8 cellular contexts compared by ENCODE assay signal in the genomic region with DNA sequence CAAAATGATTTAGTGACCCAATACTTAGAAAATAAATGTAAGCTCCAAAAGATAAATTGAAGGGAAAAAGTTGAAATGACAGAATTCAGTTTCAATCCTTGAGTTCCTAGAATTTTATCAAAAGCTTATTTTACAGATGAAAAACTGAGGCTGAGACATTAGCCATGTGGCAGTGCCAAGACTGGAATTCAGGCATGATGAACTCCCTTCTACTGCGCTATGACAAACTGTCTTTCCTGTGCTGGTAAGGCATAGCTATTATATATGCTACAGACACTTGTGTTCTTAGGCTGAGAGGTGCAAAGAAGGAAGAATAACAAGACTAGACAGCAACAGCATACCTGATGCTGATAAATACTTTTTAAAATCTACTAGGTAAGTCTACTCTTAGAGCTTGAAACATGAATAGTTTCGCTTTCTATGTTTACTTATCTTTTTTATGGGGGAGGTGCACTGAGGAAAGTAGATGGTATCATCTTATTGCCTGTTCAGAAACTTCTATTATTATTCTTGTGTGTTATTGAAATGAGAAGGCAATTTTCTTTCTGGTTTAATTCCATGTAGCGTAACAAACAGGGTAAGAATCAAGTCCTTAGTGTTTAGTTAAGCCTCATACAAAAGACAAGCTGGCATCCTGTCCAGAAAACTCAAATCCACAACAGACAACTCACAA. TPM values are rescaled to one million over a fixed set of nuclear protein-coding genes. Genes with fewer than 3 reads are reported as not detected.
A peak's percentile ranks its signal among the peaks of the same experiment; 100 is the strongest.
DNase-seq lines count a peak whose midpoint lies in the region; ATAC-seq, FAIRE-seq and TF ChIP-seq lines count a peak whose summit lies in the region.

No MANE protein-coding gene starts in this region.

- DNase-seq in cardiac muscle cell (ENCODE audit: low read depth in 1 of 2, low spot score in 1 of 2) (no peak), Right ventricle myocardium superior (no peak), K562 (ENCODE audit: extremely low read depth in 1 of 4, low spot score in 3 of 4) (peak in 1 of 4 experiments; percentile 58), KG1 (lab: John Stamatoyannopoulos, UW) (no peak), NOMO-1 treated with DMSO at 0.1 percent for 48 hours (lab: John Stamatoyannopoulos, UW; ENCODE audit: unreplicated experiment) (no peak)

- H3K9ac ChIP-seq in K562 (ENCODE audit: insufficient read depth in 1 of 2, low read depth in 2 of 2, low read length in 2 of 2) (peak overlapping the region; percentile 88 to 98; a peak in 3 of 4 replicates), mucosa of stomach (ENCODE audit: low read length) (peak overlapping the region; percentile 95)

- WGBS in K562 (ENCODE audit: insufficient coverage, low coverage, missing lambda C conversion rate), result 0% methylated on average over 3 of the region's 3 CpGs

- H3K79me2 ChIP-seq in K562 (ENCODE audit: control insufficient read depth, insufficient read depth, low read length), result peaks cover 71% of the 10 kb centered on the region

- no peak for FAIRE-seq in K562 (lab: Jason Lieb, UNC)

- TF ChIP-seq RAD21 in K562 (CRISPR knock-in tag; conservative IDR thresholded peaks at IDR 0.05 in 1 of 2, IDR thresholded peaks at IDR 0.05 in 1 of 2), result no peak

- 0 out of 2 replicates have a peak, but pooled peaks have one; percentile 11 for TF ChIP-seq EP300 in K562 (IDR thresholded peaks at IDR 0.05; ENCODE audit: low read length)

- TF ChIP-seq POLR2A in K562 (conservative IDR thresholded peaks at IDR 0.05), result no peak

- H3K27me3 ChIP-seq in cardiac muscle cell (no peaks in the 10 kb centered on the region), K562 (ENCODE audit: control insufficient read depth in 2 of 2, insufficient read depth in 2 of 2, low read length in 2 of 2) (no peaks in the 10 kb centered on the region), mucosa of stomach (ENCODE audit: control insufficient read depth, insufficient read depth, low read length) (no peaks in the 10 kb centered on the region)

- H3K27ac ChIP-seq in cardiac muscle cell (no peak overlapping the region), K562 (ENCODE audit: extremely low read depth, low read depth, low read length) (peak overlapping the region; percentile 99)

- no peak for TF ChIP-seq CTCF in cardiac muscle cell (IDR thresholded peaks at IDR 0.05; ENCODE audit: low read depth, low read length)
- TF ChIP-seq CTCF in K562 (IDR thresholded peaks at IDR 0.05 in 2 of 3, conservative IDR thresholded peaks at IDR 0.05 in 1 of 3; ENCODE audit: insufficient read depth in 2 of 3, low read depth in 1 of 3, low read length in 3 of 3), result no peak

- H3K36me3 ChIP-seq in cardiac muscle cell (no peaks in the 10 kb centered on the region), K562 (ENCODE audit: control insufficient read depth, insufficient read depth, low read length) (peaks cover 3% of the 10 kb centered on the region; the same call in 1 of the 3 replicates), mucosa of stomach (ENCODE audit: control insufficient read depth, insufficient read depth, low read length) (no peaks in the 10 kb centered on the region)

- in situ Hi-C loops in K562 (cut with MboI), result no loop called here

- H3K4me3 ChIP-seq in cardiac muscle cell, result peak overlapping the region; percentile 85
- H3K4me3 ChIP-seq in K562, result peak overlapping the region; percentile 68
- peak overlapping the region; percentile 49 for H3K4me3 ChIP-seq in mucosa of stomach (ENCODE audit: low read length)

- no peak overlapping the region for H2AFZ ChIP-seq in K562 (ENCODE audit: low read depth, low read length)

- CTCF ChIA-PET in K562 (lab: Yijun Ruan, JAX; ENCODE audit: low intra/inter-chr PET ratio), result no interaction called here

- peak overlapping the region; percentile 92 for H3K4me2 ChIP-seq in K562 (ENCODE audit: insufficient read depth, low read length)

- H3K9me1 ChIP-seq in K562 (ENCODE audit: control insufficient read depth, insufficient read depth, low read length), result no peaks in the 10 kb centered on the region

- H3K4me1 ChIP-seq in cardiac muscle cell (ENCODE audit: low read depth) (peaks cover 36% of the 10 kb centered on the region), K562 (replicated peaks in 1 of 2; ENCODE audit: control insufficient read depth in 2 of 2, insufficient read depth in 2 of 2, low read length in 2 of 2) (peaks cover 12 to 15% of the 10 kb centered on the region in 2 experiments; a peak in 4 of 5 replicates), mucosa of stomach (ENCODE audit: control insufficient read depth, insufficient read depth, low read length) (no peaks in the 10 kb centered on the region)

- ATAC-seq in Right ventricle myocardium superior (ENCODE audit: poor library complexity), result no peak
- peak; percentile 24 for ATAC-seq in HG03571 (IDR thresholded peaks at IDR 0.05; ENCODE audit: unreplicated experiment)
- ATAC-seq in K562, result peak; percentile 18
- no peak for ATAC-seq in GM21825 (IDR thresholded peaks at IDR 0.05; ENCODE audit: unreplicated experiment)

- POLR2A ChIA-PET in K562 (lab: Yijun Ruan, JAX), result interaction anchor here (0.6 to 1.2 kb wide), 6 partner anchors 8 to 1610 kb away, joined by 3 to 6 read pairs (median 4); no protein-coding TSS in a partner anchor

- BruUV-seq in K562 (replicated peaks; lab: Mats Ljungman, UMichigan), result no TSS peak

- intact Hi-C loops in Right ventricle myocardium superior (cut with DNase I) (no loop called here), K562 (cut with micrococcal nuclease) (loop anchor here (5.0 kb wide), 1 partner anchor 152 kb away; a partner anchor contains a TSS)

- H4K20me1 ChIP-seq in K562 (replicated peaks; ENCODE audit: control insufficient read depth, insufficient read depth, low read length), result peaks cover 7% of the 10 kb centered on the region; the same call in 1 of the 2 replicates

- no peaks in the 10 kb centered on the region for H3K9me3 ChIP-seq in cardiac muscle cell (ENCODE audit: low read depth)
- no peaks in the 10 kb centered on the region for H3K9me3 ChIP-seq in K562 (replicated peaks; ENCODE audit: control insufficient read depth, insufficient read depth, low read depth, low read length)
- no peaks in the 10 kb centered on the region for H3K9me3 ChIP-seq in mucosa of stomach (ENCODE audit: control insufficient read depth, low read length)

TF ChIP-seq in K562, 482 proteins besides CTCF, POLR2A, EP300 and RAD21 (continues in another document):
- TF ChIP-seq SIN3B (IDR thresholded peaks at IDR 0.05; ENCODE audit: low read depth) (0 out of 2 replicates have a peak, but pooled peaks have one; percentile 40), ILK (tag; IDR thresholded peaks at IDR 0.05; ENCODE audit: borderline replicate concordance, low read depth) (no peak), BDP1 (IDR thresholded peaks at IDR 0.05; ENCODE audit: insufficient read depth, insufficient read length) (no peak)

RNA-seq across cellular contexts. Expression of a gene that starts 1.8 kb away (rescaled TPM):
- 19.3 and 23.0 TPM in 2 replicates for total RNA-seq in cardiac muscle cell
- 36.3 and 57.0 TPM in 2 replicates for polyA plus RNA-seq in cardiac muscle cell
- 3.3 TPM for total RNA-seq in Right ventricle myocardium superior
- total RNA-seq in K562 (2011; cell fraction: chromatin; rRNA removed; ENCODE audit: low replicate concordance), result 43.8 and 77.6 TPM in 2 replicates
- total RNA-seq in K562 (2011; cell fraction: nucleolus; rRNA removed), result 47.5 and 49.7 TPM in 2 replicates
- 59.5 and 69.1 TPM in 2 replicates for total RNA-seq in K562 (2011; cell fraction: nucleoplasm; rRNA removed)
- 23.7 and 27.6 TPM in 2 replicates for total RNA-seq in K562 (2014; rRNA removed)
- 52.6 and 59.0 TPM in 2 replicates for total RNA-seq in K562 (2014; rRNA removed; fragmentation: Illumina TruSeq; extraction: Trizol)
- total RNA-seq in K562 (2015; rRNA removed; fragmentation: Illumina TruSeq; extraction: Trizol), result 38.2 and 42.3 TPM in 2 replicates
- total RNA-seq in K562 (2021), result 36.5 and 40.8 TPM in 2 replicates
- 64.3 and 69.3 TPM in 2 replicates for polyA plus RNA-seq in K562 (2011; rRNA removed)
- 32.1 and 37.1 TPM in 2 replicates for polyA plus RNA-seq in K562 (2011; cell fraction: cytosol; rRNA removed)
- polyA plus RNA-seq in K562 (2011; cell fraction: nucleus; rRNA removed), result 90.6 and 119 TPM in 2 replicates
- 38.8 and 49.6 TPM in 2 replicates for polyA plus RNA-seq in K562 (2012)
- 39.6 and 40.5 TPM in 2 replicates for polyA plus RNA-seq in K562 (2014; fragmentation: Illumina TruSeq; extraction: Trizol)
- polyA plus RNA-seq in K562 (2014; fragmentation: Nextera tagmentation; extraction: Ambion mirVana), result 10 to 100 TPM; 55.0 to 66.5 TPM
- polyA plus RNA-seq in K562 (2014; rRNA removed), result 55.0 and 71.4 TPM in 2 replicates
- polyA minus RNA-seq in K562 (2011; rRNA and poly(A)+ RNA removed), result 26.9 and 30.0 TPM in 2 replicates
- polyA minus RNA-seq in K562 (2011; cell fraction: cytosol; rRNA and poly(A)+ RNA removed), result 13.1 and 15.0 TPM in 2 replicates
- polyA minus RNA-seq in K562 (2011; cell fraction: nucleus; rRNA and poly(A)+ RNA removed), result 90.5 and 115 TPM in 2 replicates

Comparison
In these comparisons a context has a peak if more than half of its experiments do, and no peak if none do; other contexts are left out.
1. ATAC-seq: peak in HG03571 (single experiment) and K562 (single experiment); none in Right ventricle myocardium superior (single experiment) and GM21825 (single experiment).
2. Peak in every context shown above with its lines, with median percentiles within 50 percentile points of each other: H3K4me3 ChIP-seq.